In the genomic region with DNA sequence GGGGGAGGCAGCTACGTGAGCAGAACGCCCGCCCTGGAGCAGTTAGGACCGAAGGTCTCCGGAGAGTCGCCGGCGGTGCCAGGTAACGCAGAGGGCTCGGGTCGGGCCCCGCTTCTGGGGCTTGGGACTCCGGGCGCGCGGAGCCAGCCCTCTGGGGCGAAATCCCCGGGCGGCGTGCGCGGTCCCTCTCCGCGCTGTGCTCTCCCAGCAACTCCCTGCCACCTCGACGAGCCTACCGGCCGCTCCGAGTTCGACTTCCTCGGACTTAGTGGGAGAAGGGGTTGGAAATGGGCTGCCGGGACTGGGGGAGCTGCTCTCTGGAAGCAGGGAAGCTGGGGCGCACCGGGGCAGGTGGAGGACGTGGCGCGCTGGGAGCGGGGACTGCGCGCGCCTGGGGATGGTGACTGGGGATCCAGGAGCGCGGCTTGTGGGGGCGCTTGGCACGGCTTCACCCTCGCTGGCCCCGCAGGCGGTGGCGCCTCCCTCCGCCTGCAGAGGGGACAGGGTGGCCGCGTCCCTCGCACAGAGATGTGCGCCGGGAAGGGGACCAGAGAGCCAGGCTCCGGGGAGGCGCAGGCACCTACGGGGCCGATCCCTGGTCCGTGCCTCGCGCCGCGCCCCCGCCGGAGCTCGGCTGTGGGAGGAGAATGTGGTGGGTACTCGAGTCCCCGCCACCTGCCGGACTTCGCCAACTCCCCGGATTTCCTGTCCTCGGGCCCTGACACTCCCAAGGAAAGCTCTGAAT, we compare ENCODE assay signal across 11 cellular contexts. TPM values are rescaled to one million over a fixed set of nuclear protein-coding genes. Genes with fewer than 3 reads are reported as not detected.
DNase-seq lines count a peak whose midpoint lies in the region; ATAC-seq and TF ChIP-seq lines count a peak whose summit lies in the region.
"Had no signal": no experiment of that assay in that cellular context is flagged by ENCODE, and none has a peak within 500 bp of the region (broad histone marks: within the 10 kb centered on the region; RNA-seq: fewer than 3 reads in every experiment).

No MANE protein-coding gene starts in this region.

- H4K20me1 ChIP-seq in GM23338 (replicated peaks; ENCODE audit: insufficient read depth): no peaks in the 10 kb centered on the region; the same call in 1 of the 2 replicates

- H3K4me3 Mint-ChIP-seq in GM23338: peak overlapping the region; percentile 89
- H3K4me3 Mint-ChIP-seq in immature natural killer cell: peak overlapping the region in 1 of 5 donors; percentile 14

- no peak for TF ChIP-seq CTCF in GM23338 (conservative IDR thresholded peaks at IDR 0.05; ENCODE audit: low read depth in 2 of 2)
- TF ChIP-seq CTCF in ascending aorta (IDR thresholded peaks at IDR 0.05): no peak
- TF ChIP-seq CTCF in retinal pigment epithelial cell (conservative IDR thresholded peaks at IDR 0.05; ENCODE audit: low read depth, low read length): peak; percentile 14

- H3K36me3 Mint-ChIP-seq in GM23338 (ENCODE audit: low read depth) (no peaks in the 10 kb centered on the region), immature natural killer cell (peaks cover 0 to 3% (median 0%) of the 10 kb centered on the region in 3 donors)

- H3K4me1 ChIP-seq in GM23338 (ENCODE audit: insufficient read depth) (no peaks in the 10 kb centered on the region; the same call in 1 of the 2 replicates), ascending aorta (no peaks in the 10 kb centered on the region)

- H3F3A ChIP-seq in GM23338 (replicated peaks; ENCODE audit: low read depth): no peaks in the 10 kb centered on the region

- H3K27me3 Mint-ChIP-seq in GM23338 (ENCODE audit: insufficient read depth, low read depth, poor library complexity): peaks cover 24% of the 10 kb centered on the region
- peaks cover 2 to 15% (median 4%) of the 10 kb centered on the region in 3 donors for H3K27me3 Mint-ChIP-seq in immature natural killer cell (ENCODE audit: low read depth in 3 of 3)

- H3K4me1 Mint-ChIP-seq in GM23338 (peaks cover 23% of the 10 kb centered on the region), immature natural killer cell (peaks cover 0 to 9% of the 10 kb centered on the region in 2 donors)

- no peaks in the 10 kb centered on the region for H3K79me2 ChIP-seq in GM23338 (replicated peaks; ENCODE audit: insufficient read depth)

- H3K27me3 ChIP-seq in GM23338 (ENCODE audit: insufficient read depth): peaks cover 45% of the 10 kb centered on the region
- H3K27me3 ChIP-seq in ascending aorta: no peaks in the 10 kb centered on the region

- no peaks in the 10 kb centered on the region for H3K9me3 Mint-ChIP-seq in GM23338
- H3K9me3 Mint-ChIP-seq in immature natural killer cell: peaks cover 2 to 17% (median 7%) of the 10 kb centered on the region in 6 donors

- no peak overlapping the region for H3K27ac ChIP-seq in GM23338 (ENCODE audit: low read depth)
- H3K27ac ChIP-seq in ascending aorta: no peak overlapping the region
- H3K27ac ChIP-seq: HL-60, SJSA1 had no signal

- intact Hi-C loops in ascending aorta (cut with DNase I): no loop called here

- H3K36me3 ChIP-seq in GM23338 (ENCODE audit: insufficient read depth): no peaks in the 10 kb centered on the region
- no peaks in the 10 kb centered on the region for H3K36me3 ChIP-seq in ascending aorta
- H3K36me3 ChIP-seq: SJSA1 had no signal

- H3K9me2 ChIP-seq in GM23338 (ENCODE audit: insufficient read depth): no peaks in the 10 kb centered on the region

- no peaks in the 10 kb centered on the region for H3K9me3 ChIP-seq in ascending aorta
- H3K9me3 ChIP-seq: SJSA1 had no signal

- H3K27ac Mint-ChIP-seq in GM23338: no peak overlapping the region
- H3K27ac Mint-ChIP-seq in immature natural killer cell: no peak overlapping the region

- peak overlapping the region; percentile 95 for H2AFZ ChIP-seq in GM23338

- peak; percentile 65 for DNase-seq in GM23338 (ENCODE audit: low spot score)
- no peak for DNase-seq in ascending aorta (ENCODE audit: low spot score in 2 of 2)
- DNase-seq in hippocampal formation (lab: John Stamatoyannopoulos, UW): peak; percentile 37 to 79
- no peak for DNase-seq in retinal pigment epithelial cell (ENCODE audit: low read depth)
- DNase-seq in NCI-H2107 (lab: John Stamatoyannopoulos, UW): no peak
- no peak for DNase-seq in immature natural killer cell

- H3K4me2 ChIP-seq in GM23338: peak overlapping the region; percentile 83

- H3K4me3 ChIP-seq in GM23338: peak overlapping the region; percentile 74
- peak overlapping the region; percentile 25 to 49 for H3K4me3 ChIP-seq in ascending aorta
- H3K4me3 ChIP-seq in retinal pigment epithelial cell (ENCODE audit: low read length): peak overlapping the region; percentile 52
- H3K4me3 ChIP-seq: SJSA1 had no signal

- ATAC-seq in GM23338 (peak; percentile 82), GM21576 (IDR thresholded peaks at IDR 0.05; ENCODE audit: unreplicated experiment) (no peak), HG03039 (IDR thresholded peaks at IDR 0.05; ENCODE audit: unreplicated experiment) (no peak)

TF ChIP-seq in GM23338, 12 proteins besides CTCF, POLR2A, EP300 and RAD21:
- no peak for TF ChIP-seq ZNF114 (CRISPR knock-in tag; IDR thresholded peaks at IDR 0.05)
- no peak for TF ChIP-seq REST (IDR thresholded peaks at IDR 0.05; ENCODE audit: unreplicated experiment)
- TF ChIP-seq JUNB (IDR thresholded peaks at IDR 0.05; ENCODE audit: unreplicated experiment): no peak
- no peak for TF ChIP-seq EZH2 (IDR thresholded peaks at IDR 0.05; ENCODE audit: low read depth, unreplicated experiment)
- no peak for TF ChIP-seq ETS1 (IDR thresholded peaks at IDR 0.05)
- TF ChIP-seq NANOG (IDR thresholded peaks at IDR 0.05; ENCODE audit: borderline replicate concordance): no peak
- TF ChIP-seq CREB1 (CRISPR knock-in tag; IDR thresholded peaks at IDR 0.05; ENCODE audit: low read depth): no peak
- no peak for TF ChIP-seq POLR2AphosphoS5 (IDR thresholded peaks at IDR 0.05; ENCODE audit: low read depth)

RNA-seq across cellular contexts. Expression of gene CDH20, which starts 0.7 kb away (rescaled TPM):
- 0.31 and 1.0 TPM in 2 replicates for total RNA-seq in GM23338 (2014; rRNA removed; shearing (Covaris generic))
- polyA plus RNA-seq in GM23338 (2016; fragmentation: Nextera tagmentation; extraction: Ambion mirVana) (not detected in 2 replicates), immature natural killer cell (not detected)
- not detected for total RNA-seq in ascending aorta
- total RNA-seq: pulmonary artery endothelial cell, SJSA1 had no signal

Comparison
In these comparisons a context has a peak if more than half of its experiments do, and no peak if none do; other contexts are left out.
1. DNase-seq: peak in GM23338 (single experiment) and hippocampal formation (2 of 2); none in ascending aorta (0 of 2), retinal pigment epithelial cell (single experiment), NCI-H2107 (single experiment) and immature natural killer cell (0 of 3).
2. Peak in every context shown above with its lines, with median percentiles within 50 percentile points of each other: H3K4me3 ChIP-seq.